13 cellular contexts compared by ENCODE assay signal in genomic region chr14:86296173-86296572, GRCh38.
DNase-seq lines count a peak whose midpoint lies in the region; ATAC-seq and TF ChIP-seq lines count a peak whose summit lies in the region.
"Had no signal": no experiment of that assay in that cellular context is flagged by ENCODE, and none has a peak within 500 bp of the region (broad histone marks: within the 10 kb centered on the region; RNA-seq: fewer than 3 reads in every experiment).

No MANE protein-coding gene starts in this region.

- no peaks in the 10 kb centered on the region for H3K79me2 ChIP-seq in GM23248 (ENCODE audit: insufficient read depth)

- POLR2A ChIA-PET in CD4-positive, alpha-beta T cell (lab: Charles Lee), result no interaction called here

- TF ChIP-seq CTCF in fibroblast of villous mesenchyme (IDR thresholded peaks at IDR 0.05; ENCODE audit: insufficient read depth, low read depth, low read length), result no peak
- TF ChIP-seq CTCF in CD4-positive, alpha-beta T cell (IDR thresholded peaks at IDR 0.05), result no peak

- no peaks in the 10 kb centered on the region for H3K9me2 ChIP-seq in GM23248 (ENCODE audit: insufficient read depth)

- no peaks in the 10 kb centered on the region for H4K20me1 ChIP-seq in GM23248 (ENCODE audit: insufficient read depth)

- no peak overlapping the region for H3K9ac ChIP-seq in GM23248

- no peak overlapping the region for H3K4me3 ChIP-seq in fibroblast of villous mesenchyme (ENCODE audit: low read depth, low read length)
- H3K4me3 ChIP-seq in GM23248, result no peak overlapping the region
- H3K4me3 ChIP-seq: dorsolateral prefrontal cortex, right lobe of liver, vagina had no signal

- H3K9me3 Mint-ChIP-seq in CD4-positive, alpha-beta T cell, result no peaks in the 10 kb centered on the region
- H3K9me3 Mint-ChIP-seq: WTC11 had no signal

- H3K27ac Mint-ChIP-seq in CD4-positive, alpha-beta T cell, result no peak overlapping the region
- H3K27ac Mint-ChIP-seq: IgD-negative memory B cell, WTC11 had no signal

- no peaks in the 10 kb centered on the region for H3K4me1 Mint-ChIP-seq in CD4-positive, alpha-beta T cell (ENCODE audit: low read depth)
- H3K4me1 Mint-ChIP-seq: IgD-negative memory B cell had no signal

- DNase-seq in COLO668 (lab: John Stamatoyannopoulos, UW; ENCODE audit: unreplicated experiment) (peak; percentile 82), NCI-H1105 (lab: John Stamatoyannopoulos, UW) (peak; percentile 70), NCI-H748 treated with DMSO at 0.1 percent for 48 hours (lab: John Stamatoyannopoulos, UW) (peak; percentile 96), fibroblast of villous mesenchyme (ENCODE audit: low read depth) (peak; percentile 2), GM23248 (no peak)
- DNase-seq in CD4-positive, alpha-beta T cell, result no peak
- DNase-seq: dorsolateral prefrontal cortex, right lobe of liver had no signal

- H3F3A ChIP-seq in GM23248 (ENCODE audit: insufficient read depth), result no peaks in the 10 kb centered on the region

- H3K4me1 ChIP-seq in GM23248 (ENCODE audit: insufficient read depth), result no peaks in the 10 kb centered on the region
- H3K4me1 ChIP-seq: right lobe of liver, vagina had no signal

- H2AFZ ChIP-seq in GM23248, result no peak overlapping the region

- in situ Hi-C loops in GM23248 (cut with MboI), result no loop called here

- CTCF ChIA-PET in CD4-positive, alpha-beta T cell (lab: Charles Lee), result no interaction called here

- no peaks in the 10 kb centered on the region for H3K9me3 ChIP-seq in CD4-positive, alpha-beta T cell (ENCODE audit: control insufficient read depth, low read length)
- no peaks in the 10 kb centered on the region for H3K9me3 ChIP-seq in GM23248 (ENCODE audit: low read depth)
- H3K9me3 ChIP-seq: right lobe of liver, vagina had no signal

- H3K4me2 ChIP-seq in GM23248 (ENCODE audit: unreplicated experiment), result no peak overlapping the region

- H3K27ac ChIP-seq in CD4-positive, alpha-beta T cell (ENCODE audit: low read depth, low read length), result no peak overlapping the region
- no peak overlapping the region for H3K27ac ChIP-seq in GM23248
- H3K27ac ChIP-seq: dorsolateral prefrontal cortex, right lobe of liver, vagina had no signal

- H3K36me3 Mint-ChIP-seq in CD4-positive, alpha-beta T cell (ENCODE audit: low read depth), result no peaks in the 10 kb centered on the region
- H3K36me3 Mint-ChIP-seq: IgD-negative memory B cell, WTC11 had no signal

- no peaks in the 10 kb centered on the region for H3K36me3 ChIP-seq in GM23248 (ENCODE audit: low read depth)
- H3K36me3 ChIP-seq: right lobe of liver, vagina had no signal

- no peaks in the 10 kb centered on the region for H3K27me3 ChIP-seq in CD4-positive, alpha-beta T cell (ENCODE audit: control insufficient read depth, insufficient read depth, low read length)
- H3K27me3 ChIP-seq in GM23248 (replicated peaks; ENCODE audit: insufficient read depth), result no peaks in the 10 kb centered on the region
- H3K27me3 ChIP-seq: dorsolateral prefrontal cortex, right lobe of liver, vagina had no signal

- WGBS in GM23248 (ENCODE audit: low coverage in 1 of 2, low lambda C conversion rate in 2 of 2, missing lambda C conversion rate in 2 of 2), 2 experiments, result 3 to 11% methylated on average over 1 of the region's 1 CpG

- intact Hi-C loops in CD4-positive, alpha-beta T cell (cut with DNase I, micrococcal nuclease), result no loop called here

- no peak for ATAC-seq in HG02588 (IDR thresholded peaks at IDR 0.05; ENCODE audit: unreplicated experiment)
- no peak for ATAC-seq in GM18520 (IDR thresholded peaks at IDR 0.05; ENCODE audit: unreplicated experiment)
- no peak for ATAC-seq in CD4-positive, alpha-beta T cell (ENCODE audit: poor library complexity)
- ATAC-seq: right lobe of liver, WTC11 had no signal

- no peaks in the 10 kb centered on the region for H3K27me3 Mint-ChIP-seq in CD4-positive, alpha-beta T cell
- H3K27me3 Mint-ChIP-seq: IgD-negative memory B cell had no signal

- H3K4me3 Mint-ChIP-seq in CD4-positive, alpha-beta T cell, result no peak overlapping the region
- H3K4me3 Mint-ChIP-seq: IgD-negative memory B cell, WTC11 had no signal

Comparison
In these comparisons a context has a peak if more than half of its experiments do, and no peak if none do; other contexts are left out.
1. DNase-seq: peak in COLO668 (single experiment), NCI-H1105 (single experiment), NCI-H748 treated with DMSO at 0.1 percent for 48 hours (single experiment) and fibroblast of villous mesenchyme (single experiment); none in CD4-positive, alpha-beta T cell (0 of 10) and GM23248 (single experiment).